9 cellular contexts compared by ENCODE assay signal in genomic region chr22:22574361-22574760, GRCh38. TPM values are rescaled to one million over a fixed set of nuclear protein-coding genes. Genes with fewer than 3 reads are reported as not detected.
"Had no signal": no experiment of that assay in that cellular context is flagged by ENCODE, and none has a peak within 500 bp of the region (broad histone marks: within the 10 kb centered on the region; RNA-seq: fewer than 3 reads in every experiment).

No MANE protein-coding gene starts in this region.

- H3K4me2 ChIP-seq: KMS-11 had no signal

- FAIRE-seq: HepG2, HTR-8/SVneo had no signal

- H3K36me3 Mint-ChIP-seq: IgD-negative memory B cell had no signal

- ATAC-seq: HepG2 had no signal

- H3K4me1 Mint-ChIP-seq: IgD-negative memory B cell had no signal

- DNase-seq: IMR-90, KBM-7, KG1 had no signal

- H3K27ac ChIP-seq: HL-60, KMS-11 had no signal

- H3K9ac ChIP-seq: KMS-11 had no signal

- H3K9me3 Mint-ChIP-seq: IgD-negative memory B cell had no signal

- H3K4me3 Mint-ChIP-seq: IgD-negative memory B cell had no signal

RNA-seq across cellular contexts. Expression of gene PRAME, which starts 15.3 kb away (rescaled TPM):
- total RNA-seq: HT-29, IMR-90 had no signal
- polyA plus RNA-seq: IgD-negative memory B cell, IMR-90 had no signal

RNA-seq across cellular contexts. Expression of gene ZNF280A, which starts 54.3 kb away (rescaled TPM):
- total RNA-seq: HT-29, IMR-90 had no signal
- polyA plus RNA-seq: IgD-negative memory B cell, IMR-90 had no signal
